In the genomic region with DNA sequence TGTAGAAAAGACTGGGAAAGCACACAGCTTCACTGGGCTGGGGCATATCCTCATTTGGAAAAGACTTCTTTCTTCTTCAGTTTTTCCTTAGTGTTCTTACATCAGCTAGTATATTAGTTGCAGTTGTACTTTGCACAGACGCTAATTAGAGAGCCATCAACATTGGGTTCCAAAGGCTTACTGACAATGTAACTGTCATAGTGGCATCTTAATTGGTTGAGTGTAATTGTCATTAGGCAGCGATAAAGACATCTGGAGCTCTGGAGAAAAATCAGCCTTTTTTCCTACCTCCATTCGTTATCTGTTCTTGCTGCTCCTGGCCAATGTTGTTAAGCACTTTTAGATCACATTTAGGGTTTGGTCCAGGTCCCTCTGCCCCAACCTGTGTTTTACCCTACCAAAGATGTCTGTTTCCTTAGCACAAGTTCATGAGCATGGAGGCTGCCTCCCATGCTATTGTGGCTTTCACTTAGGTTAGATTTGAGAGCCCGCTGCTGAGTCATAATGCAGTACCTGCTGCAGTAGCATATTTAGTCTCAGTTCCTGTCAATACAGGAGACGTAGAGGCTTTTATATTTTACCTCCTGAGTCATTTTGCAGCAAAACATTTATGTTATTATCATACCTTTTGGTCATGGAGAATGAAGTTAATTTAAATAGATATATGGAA, we compare ENCODE assay signal across 9 cellular contexts. TPM values are rescaled to one million over a fixed set of nuclear protein-coding genes. Genes with fewer than 3 reads are reported as not detected.
DNase-seq lines count a peak whose midpoint lies in the region; ATAC-seq and TF ChIP-seq lines count a peak whose summit lies in the region.
"Had no signal": no experiment of that assay in that cellular context is flagged by ENCODE, and none has a peak within 500 bp of the region (broad histone marks: within the 10 kb centered on the region; RNA-seq: fewer than 3 reads in every experiment).

No MANE protein-coding gene starts in this region.

- DNase-seq in epithelial cell of esophagus (ENCODE audit: low read depth) (peak; percentile 19), nephron progenitor cell (no peak), osteocyte (ENCODE audit: extremely low spot score, unreplicated experiment) (no peak), NCI-H446 treated with DMSO at 0.1 percent for 48 hours (lab: John Stamatoyannopoulos, UW) (no peak), RWPE1 (ENCODE audit: low spot score) (no peak)

- ATAC-seq in GM18520 (IDR thresholded peaks at IDR 0.05; ENCODE audit: unreplicated experiment) (peak; percentile 97), GM21528 (IDR thresholded peaks at IDR 0.05; ENCODE audit: low FRiP score, unreplicated experiment) (peak; percentile 99), HG03565 (IDR thresholded peaks at IDR 0.05; ENCODE audit: unreplicated experiment) (peak; percentile 98)

- CTCF ChIA-PET in RWPE1 (lab: Yijun Ruan, JAX): interaction anchor here (0.5 to 0.8 kb wide), 2 partner anchors 144 to 233 kb away, joined by 3 to 7 read pairs; no protein-coding TSS in a partner anchor

- POLR2A ChIA-PET in RWPE1 (lab: Yijun Ruan, JAX; ENCODE audit: low non-redundant PET): interaction anchor here (0.6 kb wide), 1 partner anchor 108 kb away, joined by 3 read pairs; no protein-coding TSS in a partner anchor

- TF ChIP-seq CTCF in epithelial cell of esophagus (IDR thresholded peaks at IDR 0.05; ENCODE audit: insufficient read depth, low read depth, low read length, missing control alignments): no peak
- TF ChIP-seq CTCF in nephron progenitor cell (IDR thresholded peaks at IDR 0.05): no peak
- TF ChIP-seq CTCF in osteocyte (IDR thresholded peaks at IDR 0.05): no peak
- TF ChIP-seq CTCF in RWPE1 (conservative IDR thresholded peaks at IDR 0.05; ENCODE audit: low read depth): no peak

- peaks cover 26% of the 10 kb centered on the region for H3K36me3 Mint-ChIP-seq in nephron progenitor cell (ENCODE audit: low read depth)
- H3K36me3 Mint-ChIP-seq in osteocyte (ENCODE audit: unreplicated experiment): peaks cover 15% of the 10 kb centered on the region

- no peak overlapping the region for H3K4me3 Mint-ChIP-seq in nephron progenitor cell
- H3K4me3 Mint-ChIP-seq in osteocyte (ENCODE audit: unreplicated experiment): no peak overlapping the region

- H3K27ac Mint-ChIP-seq in nephron progenitor cell (no peak overlapping the region), osteocyte (ENCODE audit: unreplicated experiment) (no peak overlapping the region)

- H3K4me1 Mint-ChIP-seq in nephron progenitor cell (peaks cover 44% of the 10 kb centered on the region), osteocyte (ENCODE audit: unreplicated experiment) (peaks cover 22% of the 10 kb centered on the region)

- no peaks in the 10 kb centered on the region for H3K9me3 Mint-ChIP-seq in nephron progenitor cell
- H3K9me3 Mint-ChIP-seq in osteocyte (ENCODE audit: unreplicated experiment): no peaks in the 10 kb centered on the region

- H3K27me3 Mint-ChIP-seq in nephron progenitor cell (ENCODE audit: low read depth, poor library complexity) (peaks cover 4% of the 10 kb centered on the region), osteocyte (ENCODE audit: unreplicated experiment) (no peaks in the 10 kb centered on the region)

- no peak overlapping the region for H3K4me3 ChIP-seq in epithelial cell of esophagus (ENCODE audit: low read length)
- H3K4me3 ChIP-seq: SK-N-MC had no signal

- H3K27ac ChIP-seq in RWPE1: no peak overlapping the region
- H3K27ac ChIP-seq: SK-N-MC had no signal

RNA-seq across cellular contexts. Expression of a gene that starts 49.2 kb away (rescaled TPM):
- 32.1 and 33.6 TPM in 2 replicates for total RNA-seq in osteocyte
